ENCODE assay signal across 1 cellular context in genomic region chr3:24495334-24495994, GRCh38.
TF ChIP-seq lines count a peak whose summit lies in the region.

No MANE protein-coding gene starts in this region.

TF ChIP-seq in HepG2, 621 proteins besides CTCF, POLR2A, EP300 and RAD21 (continued from another document and continues in another):
- TF ChIP-seq ARID5B (CRISPR knock-in tag; IDR thresholded peaks at IDR 0.05) (no peak), DRAP1 (CRISPR knock-in tag; IDR thresholded peaks at IDR 0.05) (no peak; the same call in 1 of the 2 replicates), HNRNPLL (IDR thresholded peaks at IDR 0.05; ENCODE audit: low read depth, low read length, poor library complexity, severe bottlenecking) (peak; percentile 91), TBP (CRISPR knock-in tag; IDR thresholded peaks at IDR 0.05) (no peak), ZNF570 (CRISPR knock-in tag; IDR thresholded peaks at IDR 0.05; ENCODE audit: borderline replicate concordance) (no peak), TOE1 (CRISPR knock-in tag; IDR thresholded peaks at IDR 0.05) (no peak), ZNF33B (CRISPR knock-in tag; IDR thresholded peaks at IDR 0.05) (no peak), ZNF720 (CRISPR knock-in tag; IDR thresholded peaks at IDR 0.05) (no peak), ZNF580 (CRISPR knock-in tag; IDR thresholded peaks at IDR 0.05; ENCODE audit: borderline replicate concordance, low read depth) (no peak), IKZF1 (IDR thresholded peaks at IDR 0.05) (no peak), ZMYM3 (CRISPR knock-in tag; IDR thresholded peaks at IDR 0.05) (0 out of 2 replicates have a peak, but pooled peaks have one; percentile 18), PCBP1 (IDR thresholded peaks at IDR 0.05; ENCODE audit: borderline replicate concordance, low read depth, low read length) (no peak), RNF2 (conservative IDR thresholded peaks at IDR 0.05; ENCODE audit: low read depth) (no peak), DDIT3 (CRISPR knock-in tag; IDR thresholded peaks at IDR 0.05) (no peak), TOPORS (CRISPR knock-in tag; IDR thresholded peaks at IDR 0.05) (no peak), ZNF782 (CRISPR knock-in tag; IDR thresholded peaks at IDR 0.05; ENCODE audit: borderline replicate concordance) (no peak), ZNF138 (CRISPR knock-in tag; IDR thresholded peaks at IDR 0.05; ENCODE audit: low read depth) (0 out of 2 replicates have a peak, but pooled peaks have one; percentile 29), SALL1 (CRISPR knock-in tag; IDR thresholded peaks at IDR 0.05) (peak; percentile 46), KLF12 (CRISPR knock-in tag; IDR thresholded peaks at IDR 0.05; ENCODE audit: borderline replicate concordance) (no peak), MYC (CRISPR knock-in tag; IDR thresholded peaks at IDR 0.05; ENCODE audit: borderline replicate concordance) (peak; percentile 60; the same call in 1 of the 2 replicates), HHEX (CRISPR knock-in tag; IDR thresholded peaks at IDR 0.05) (no peak), ZNF225 (CRISPR knock-in tag; IDR thresholded peaks at IDR 0.05) (0 out of 2 replicates have a peak, but pooled peaks have one; percentile 69), CREBL2 (CRISPR knock-in tag; IDR thresholded peaks at IDR 0.05; ENCODE audit: borderline replicate concordance) (no peak; the same call in 1 of the 2 replicates), ZNF143 (CRISPR knock-in tag; IDR thresholded peaks at IDR 0.05) (no peak), JARID2 (CRISPR knock-in tag; IDR thresholded peaks at IDR 0.05; ENCODE audit: insufficient replicate concordance) (no peak), RELA (CRISPR knock-in tag; IDR thresholded peaks at IDR 0.05) (no peak), JDP2 (CRISPR knock-in tag; IDR thresholded peaks at IDR 0.05; ENCODE audit: borderline replicate concordance) (no peak; the same call in 1 of the 2 replicates), ZNF512B (CRISPR knock-in tag; IDR thresholded peaks at IDR 0.05; ENCODE audit: borderline replicate concordance) (no peak), PRMT3 (CRISPR knock-in tag; IDR thresholded peaks at IDR 0.05; ENCODE audit: borderline replicate concordance, low read depth) (no peak), HOXD1 (CRISPR knock-in tag; IDR thresholded peaks at IDR 0.05) (no peak), TFAP4 (IDR thresholded peaks at IDR 0.05; ENCODE audit: borderline replicate concordance, low read depth) (no peak), HMG20B (CRISPR knock-in tag; conservative IDR thresholded peaks at IDR 0.05) (no peak), PRDM4 (CRISPR knock-in tag; IDR thresholded peaks at IDR 0.05; ENCODE audit: borderline replicate concordance) (no peak), FOXA3 (CRISPR knock-in tag; IDR thresholded peaks at IDR 0.05) (no peak; the same call in 1 of the 2 replicates), HDAC6 (IDR thresholded peaks at IDR 0.05; ENCODE audit: low read depth, low read length) (no peak), JUND (CRISPR knock-in tag; IDR thresholded peaks at IDR 0.05) (no peak), MAZ (IDR thresholded peaks at IDR 0.05; ENCODE audit: borderline replicate concordance, low read depth, low read length) (no peak), MAZ (CRISPR knock-in tag; IDR thresholded peaks at IDR 0.05; ENCODE audit: low read depth) (peak; percentile 29; the same call in 1 of the 2 replicates), ZNF713 (CRISPR knock-in tag; IDR thresholded peaks at IDR 0.05) (no peak), ZNF558 (CRISPR knock-in tag; IDR thresholded peaks at IDR 0.05; ENCODE audit: borderline replicate concordance) (no peak), ZNF530 (CRISPR knock-in tag; IDR thresholded peaks at IDR 0.05; ENCODE audit: low read depth) (no peak), MAFG (CRISPR knock-in tag; IDR thresholded peaks at IDR 0.05) (no peak), POLR2AphosphoS2 (IDR thresholded peaks at IDR 0.05; ENCODE audit: low read depth, low read length) (no peak), CENPX (CRISPR knock-in tag; IDR thresholded peaks at IDR 0.05) (no peak), ZNF7 (CRISPR knock-in tag; IDR thresholded peaks at IDR 0.05) (no peak), SRF (IDR thresholded peaks at IDR 0.05; ENCODE audit: low read depth, low read length) (no peak), ZNF770 (CRISPR knock-in tag; IDR thresholded peaks at IDR 0.05) (no peak; the same call in 1 of the 2 replicates), THAP9 (CRISPR knock-in tag; IDR thresholded peaks at IDR 0.05; ENCODE audit: borderline replicate concordance) (no peak), ZNF674 (CRISPR knock-in tag; IDR thresholded peaks at IDR 0.05; ENCODE audit: low read depth) (no peak), HMG20A (CRISPR knock-in tag; IDR thresholded peaks at IDR 0.05; ENCODE audit: borderline replicate concordance) (no peak), MATR3 (CRISPR knock-in tag; IDR thresholded peaks at IDR 0.05) (no peak), ZNF3 (CRISPR knock-in tag; IDR thresholded peaks at IDR 0.05) (no peak)
